Comparison of ENCODE assay signal across 1 cellular context in the genomic region with DNA sequence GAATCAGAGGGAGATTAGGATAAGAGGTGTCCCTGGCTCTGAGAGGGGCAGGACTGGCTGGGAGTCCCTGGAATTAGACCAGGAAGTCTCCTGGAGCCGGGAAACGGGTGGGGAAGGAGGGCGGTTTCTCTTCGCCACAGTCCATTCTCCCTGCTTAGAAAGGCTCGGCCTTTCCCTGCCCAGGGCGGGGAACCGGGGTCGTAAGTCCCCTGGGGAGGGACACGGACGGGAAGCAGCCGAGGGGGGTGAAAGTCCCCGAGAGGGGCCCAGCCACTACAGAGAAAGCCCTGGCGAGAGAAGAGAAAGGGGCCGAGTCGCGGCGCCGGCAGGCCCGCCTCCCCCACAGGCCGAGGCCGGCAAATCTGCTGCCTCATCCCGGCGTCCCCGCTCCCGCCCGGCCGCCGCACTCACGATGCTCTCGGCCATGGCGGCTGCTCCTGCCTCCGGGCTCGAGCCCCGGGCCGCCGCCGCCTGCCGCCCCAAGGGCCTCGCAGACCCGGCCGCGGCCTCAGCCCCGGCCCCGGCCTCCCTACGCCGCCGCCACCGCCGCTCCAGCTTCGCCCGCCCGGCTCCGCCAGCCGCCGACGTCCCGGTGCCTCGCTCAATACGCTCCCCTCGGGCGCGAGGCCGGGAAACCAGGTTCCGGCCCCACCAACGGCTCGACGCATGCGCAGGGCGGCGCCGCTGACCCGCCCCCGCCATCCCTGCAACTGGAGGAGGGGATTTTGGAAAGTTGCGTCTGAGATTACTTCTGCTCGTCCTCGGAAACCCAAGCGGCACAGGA.
TF ChIP-seq lines count a peak whose summit lies in the region.

A gene (minus strand): TSS at position 608 of the 784 bp plus-strand sequence. CDS start 182 bp downstream, at position 426.
A gene (plus strand): TSS at position 692 of the 784 bp plus-strand sequence. CDS start 5,217 bp downstream, outside the sequence.

TF ChIP-seq in GM23338, 12 proteins besides CTCF, POLR2A, EP300 and RAD21:
- TF ChIP-seq, protein P1, sequence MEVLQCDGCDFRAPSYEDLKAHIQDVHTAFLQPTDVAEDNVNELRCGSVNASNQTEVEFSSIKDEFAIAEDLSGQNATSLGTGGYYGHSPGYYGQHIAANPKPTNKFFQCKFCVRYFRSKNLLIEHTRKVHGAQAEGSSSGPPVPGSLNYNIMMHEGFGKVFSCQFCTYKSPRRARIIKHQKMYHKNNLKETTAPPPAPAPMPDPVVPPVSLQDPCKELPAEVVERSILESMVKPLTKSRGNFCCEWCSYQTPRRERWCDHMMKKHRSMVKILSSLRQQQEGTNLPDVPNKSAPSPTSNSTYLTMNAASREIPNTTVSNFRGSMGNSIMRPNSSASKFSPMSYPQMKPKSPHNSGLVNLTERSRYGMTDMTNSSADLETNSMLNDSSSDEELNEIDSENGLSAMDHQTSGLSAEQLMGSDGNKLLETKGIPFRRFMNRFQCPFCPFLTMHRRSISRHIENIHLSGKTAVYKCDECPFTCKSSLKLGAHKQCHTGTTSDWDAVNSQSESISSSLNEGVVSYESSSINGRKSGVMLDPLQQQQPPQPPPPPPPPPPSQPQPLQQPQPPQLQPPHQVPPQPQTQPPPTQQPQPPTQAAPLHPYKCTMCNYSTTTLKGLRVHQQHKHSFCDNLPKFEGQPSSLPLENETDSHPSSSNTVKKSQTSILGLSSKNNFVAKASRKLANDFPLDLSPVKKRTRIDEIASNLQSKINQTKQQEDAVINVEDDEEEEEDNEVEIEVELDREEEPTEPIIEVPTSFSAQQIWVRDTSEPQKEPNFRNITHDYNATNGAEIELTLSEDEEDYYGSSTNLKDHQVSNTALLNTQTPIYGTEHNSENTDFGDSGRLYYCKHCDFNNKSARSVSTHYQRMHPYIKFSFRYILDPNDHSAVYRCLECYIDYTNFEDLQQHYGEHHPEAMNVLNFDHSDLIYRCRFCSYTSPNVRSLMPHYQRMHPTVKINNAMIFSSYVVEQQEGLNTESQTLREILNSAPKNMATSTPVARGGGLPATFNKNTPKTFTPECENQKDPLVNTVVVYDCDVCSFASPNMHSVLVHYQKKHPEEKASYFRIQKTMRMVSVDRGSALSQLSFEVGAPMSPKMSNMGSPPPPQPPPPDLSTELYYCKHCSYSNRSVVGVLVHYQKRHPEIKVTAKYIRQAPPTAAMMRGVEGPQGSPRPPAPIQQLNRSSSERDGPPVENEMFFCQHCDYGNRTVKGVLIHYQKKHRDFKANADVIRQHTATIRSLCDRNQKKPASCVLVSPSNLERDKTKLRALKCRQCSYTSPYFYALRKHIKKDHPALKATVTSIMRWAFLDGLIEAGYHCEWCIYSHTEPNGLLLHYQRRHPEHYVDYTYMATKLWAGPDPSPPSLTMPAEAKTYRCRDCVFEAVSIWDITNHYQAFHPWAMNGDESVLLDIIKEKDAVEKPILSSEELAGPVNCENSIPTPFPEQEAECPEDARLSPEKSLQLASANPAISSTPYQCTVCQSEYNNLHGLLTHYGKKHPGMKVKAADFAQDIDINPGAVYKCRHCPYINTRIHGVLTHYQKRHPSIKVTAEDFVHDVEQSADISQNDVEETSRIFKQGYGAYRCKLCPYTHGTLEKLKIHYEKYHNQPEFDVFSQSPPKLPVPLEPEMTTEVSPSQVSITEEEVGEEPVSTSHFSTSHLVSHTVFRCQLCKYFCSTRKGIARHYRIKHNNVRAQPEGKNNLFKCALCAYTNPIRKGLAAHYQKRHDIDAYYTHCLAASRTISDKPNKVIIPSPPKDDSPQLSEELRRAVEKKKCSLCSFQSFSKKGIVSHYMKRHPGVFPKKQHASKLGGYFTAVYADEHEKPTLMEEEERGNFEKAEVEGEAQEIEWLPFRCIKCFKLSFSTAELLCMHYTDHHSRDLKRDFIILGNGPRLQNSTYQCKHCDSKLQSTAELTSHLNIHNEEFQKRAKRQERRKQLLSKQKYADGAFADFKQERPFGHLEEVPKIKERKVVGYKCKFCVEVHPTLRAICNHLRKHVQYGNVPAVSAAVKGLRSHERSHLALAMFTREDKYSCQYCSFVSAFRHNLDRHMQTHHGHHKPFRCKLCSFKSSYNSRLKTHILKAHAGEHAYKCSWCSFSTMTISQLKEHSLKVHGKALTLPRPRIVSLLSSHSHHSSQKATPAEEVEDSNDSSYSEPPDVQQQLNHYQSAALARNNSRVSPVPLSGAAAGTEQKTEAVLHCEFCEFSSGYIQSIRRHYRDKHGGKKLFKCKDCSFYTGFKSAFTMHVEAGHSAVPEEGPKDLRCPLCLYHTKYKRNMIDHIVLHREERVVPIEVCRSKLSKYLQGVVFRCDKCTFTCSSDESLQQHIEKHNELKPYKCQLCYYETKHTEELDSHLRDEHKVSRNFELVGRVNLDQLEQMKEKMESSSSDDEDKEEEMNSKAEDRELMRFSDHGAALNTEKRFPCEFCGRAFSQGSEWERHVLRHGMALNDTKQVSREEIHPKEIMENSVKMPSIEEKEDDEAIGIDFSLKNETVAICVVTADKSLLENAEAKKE (CRISPR knock-in tag; IDR thresholded peaks at IDR 0.05) = no peak
- TF ChIP-seq, protein P2, sequence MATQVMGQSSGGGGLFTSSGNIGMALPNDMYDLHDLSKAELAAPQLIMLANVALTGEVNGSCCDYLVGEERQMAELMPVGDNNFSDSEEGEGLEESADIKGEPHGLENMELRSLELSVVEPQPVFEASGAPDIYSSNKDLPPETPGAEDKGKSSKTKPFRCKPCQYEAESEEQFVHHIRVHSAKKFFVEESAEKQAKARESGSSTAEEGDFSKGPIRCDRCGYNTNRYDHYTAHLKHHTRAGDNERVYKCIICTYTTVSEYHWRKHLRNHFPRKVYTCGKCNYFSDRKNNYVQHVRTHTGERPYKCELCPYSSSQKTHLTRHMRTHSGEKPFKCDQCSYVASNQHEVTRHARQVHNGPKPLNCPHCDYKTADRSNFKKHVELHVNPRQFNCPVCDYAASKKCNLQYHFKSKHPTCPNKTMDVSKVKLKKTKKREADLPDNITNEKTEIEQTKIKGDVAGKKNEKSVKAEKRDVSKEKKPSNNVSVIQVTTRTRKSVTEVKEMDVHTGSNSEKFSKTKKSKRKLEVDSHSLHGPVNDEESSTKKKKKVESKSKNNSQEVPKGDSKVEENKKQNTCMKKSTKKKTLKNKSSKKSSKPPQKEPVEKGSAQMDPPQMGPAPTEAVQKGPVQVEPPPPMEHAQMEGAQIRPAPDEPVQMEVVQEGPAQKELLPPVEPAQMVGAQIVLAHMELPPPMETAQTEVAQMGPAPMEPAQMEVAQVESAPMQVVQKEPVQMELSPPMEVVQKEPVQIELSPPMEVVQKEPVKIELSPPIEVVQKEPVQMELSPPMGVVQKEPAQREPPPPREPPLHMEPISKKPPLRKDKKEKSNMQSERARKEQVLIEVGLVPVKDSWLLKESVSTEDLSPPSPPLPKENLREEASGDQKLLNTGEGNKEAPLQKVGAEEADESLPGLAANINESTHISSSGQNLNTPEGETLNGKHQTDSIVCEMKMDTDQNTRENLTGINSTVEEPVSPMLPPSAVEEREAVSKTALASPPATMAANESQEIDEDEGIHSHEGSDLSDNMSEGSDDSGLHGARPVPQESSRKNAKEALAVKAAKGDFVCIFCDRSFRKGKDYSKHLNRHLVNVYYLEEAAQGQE (IDR thresholded peaks at IDR 0.05; ENCODE audit: unreplicated experiment) = no peak
- peak; percentile 80 for TF ChIP-seq CREB1 (CRISPR knock-in tag; IDR thresholded peaks at IDR 0.05; ENCODE audit: low read depth)
- peak; percentile 83 for TF ChIP-seq POLR2AphosphoS5 (IDR thresholded peaks at IDR 0.05; ENCODE audit: low read depth)
- no peak for TF ChIP-seq NANOG (IDR thresholded peaks at IDR 0.05; ENCODE audit: borderline replicate concordance)
- TF ChIP-seq JUNB (IDR thresholded peaks at IDR 0.05; ENCODE audit: unreplicated experiment) = no peak
- no peak for TF ChIP-seq STAT1 (IDR thresholded peaks at IDR 0.05; ENCODE audit: unreplicated experiment)
- TF ChIP-seq, protein P3, sequence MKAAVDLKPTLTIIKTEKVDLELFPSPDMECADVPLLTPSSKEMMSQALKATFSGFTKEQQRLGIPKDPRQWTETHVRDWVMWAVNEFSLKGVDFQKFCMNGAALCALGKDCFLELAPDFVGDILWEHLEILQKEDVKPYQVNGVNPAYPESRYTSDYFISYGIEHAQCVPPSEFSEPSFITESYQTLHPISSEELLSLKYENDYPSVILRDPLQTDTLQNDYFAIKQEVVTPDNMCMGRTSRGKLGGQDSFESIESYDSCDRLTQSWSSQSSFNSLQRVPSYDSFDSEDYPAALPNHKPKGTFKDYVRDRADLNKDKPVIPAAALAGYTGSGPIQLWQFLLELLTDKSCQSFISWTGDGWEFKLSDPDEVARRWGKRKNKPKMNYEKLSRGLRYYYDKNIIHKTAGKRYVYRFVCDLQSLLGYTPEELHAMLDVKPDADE (IDR thresholded peaks at IDR 0.05) = peak; percentile 37; the same call in 1 of the 2 replicates
- no peak for TF ChIP-seq EZH2 (IDR thresholded peaks at IDR 0.05; ENCODE audit: low read depth, unreplicated experiment)
